In the genomic region with DNA sequence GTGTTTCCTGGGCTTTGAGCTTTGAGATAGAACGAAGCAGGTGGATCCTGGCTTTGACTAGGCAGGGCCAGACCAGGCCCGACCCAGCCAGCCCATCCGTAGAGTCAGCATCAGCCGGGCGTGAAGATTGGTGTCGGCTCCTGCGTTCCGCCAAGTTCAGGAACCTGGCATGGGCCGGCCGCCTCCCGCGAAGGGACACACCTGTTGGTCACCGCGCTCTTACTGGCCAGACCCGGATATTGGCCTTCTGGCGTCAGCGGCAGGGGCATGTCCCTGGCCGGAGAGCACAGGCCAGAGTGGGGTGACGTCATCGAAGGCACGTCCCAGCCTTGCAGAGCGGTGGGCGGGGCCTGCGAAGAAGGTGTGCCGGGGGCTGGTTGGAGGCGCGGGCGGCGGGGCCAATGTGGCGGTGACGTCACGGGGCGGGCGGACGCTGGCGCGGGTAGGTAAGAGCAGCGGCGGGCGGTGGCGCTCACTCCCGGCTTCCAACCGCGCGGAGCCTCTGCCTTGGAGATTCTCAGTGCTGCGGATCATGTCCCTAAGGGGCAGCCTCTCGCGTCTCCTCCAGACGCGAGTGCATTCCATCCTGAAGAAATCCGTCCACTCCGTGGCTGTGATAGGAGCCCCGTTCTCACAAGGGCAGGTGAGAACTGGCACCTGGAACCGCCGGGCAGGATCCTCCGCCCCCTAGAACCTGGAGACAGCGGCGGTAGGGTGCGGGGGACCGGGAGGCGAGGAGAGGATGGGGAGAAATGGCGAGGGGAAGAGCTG, we compare ENCODE assay signal across 8 cellular contexts. TPM values are rescaled to one million over a fixed set of nuclear protein-coding genes. Genes with fewer than 3 reads are reported as not detected.
DNase-seq lines count a peak whose midpoint lies in the region; TF ChIP-seq lines count a peak whose summit lies in the region.

A gene (plus strand): TSS at position 475 of the 771 bp plus-strand sequence. CDS start 58 bp downstream, at position 533.

- H3K27ac Mint-ChIP-seq in H9, result peak within 1 kb of the TSS; percentile 80 to 98 (median 90); a peak in 5 of 7 replicates
- peak within 1 kb of the TSS; percentile 86 for H3K27ac Mint-ChIP-seq in neural crest cell (ENCODE audit: unreplicated experiment)

- no peaks in the 10 kb centered on the region for H4K20me1 ChIP-seq in H9 (ENCODE audit: control insufficient read depth, insufficient read depth, insufficient read length)

- H3K9me3 Mint-ChIP-seq in H9 (no peaks in the 10 kb centered on the region; a peak in 2 of 5 replicates), neural crest cell (peaks cover 2% of the 10 kb centered on the region)

- H3K4me1 Mint-ChIP-seq in H9 (peaks cover 23 to 30% of the 10 kb centered on the region in 2 experiments), neural crest cell (peaks cover 39% of the 10 kb centered on the region)

- H3K9ac ChIP-seq in H9 (ENCODE audit: extremely low read depth, insufficient read length, low read length) (peak within 1 kb of the TSS; percentile 71), stomach smooth muscle (ENCODE audit: low read length in 2 of 2) (peak within 1 kb of the TSS; percentile 59 to 78)

- DNase-seq in ELR (ENCODE audit: low read depth) (peak; percentile 97), H9 (peak; percentile 100), M059J (ENCODE audit: low read depth) (peak; percentile 95), SHP77 (lab: John Stamatoyannopoulos, UW) (peak; percentile 95 to 99), activated gamma-delta T cell treated with Interleukin-2 at 50 U/mL for 16 hours (peak; percentile 96), foreskin fibroblast (peak; percentile 90 to 96), neural crest cell (ENCODE audit: low read depth, low spot score) (peak; percentile 93)

- no peak within 1 kb of the TSS for H2BK15ac ChIP-seq in H9 (ENCODE audit: low read depth, low read length)

- H4K91ac ChIP-seq in H9 (ENCODE audit: insufficient read length, low read depth, low read length), result no peak within 1 kb of the TSS

- H3K18ac ChIP-seq in H9 (ENCODE audit: insufficient read length, low read depth, low read length), result peak within 1 kb of the TSS; percentile 24

- TF ChIP-seq CTCF in H9 (conservative IDR thresholded peaks at IDR 0.05), result peak; percentile 19; the same call in 1 of the 3 replicates
- TF ChIP-seq CTCF in foreskin fibroblast (IDR thresholded peaks at IDR 0.05; ENCODE audit: low read depth, low read length), result no peak
- peak; percentile 27 for TF ChIP-seq CTCF in neural crest cell (conservative IDR thresholded peaks at IDR 0.05)

- no peak within 1 kb of the TSS for H2BK120ac ChIP-seq in H9 (ENCODE audit: low read depth, low read length, poor library complexity, severe bottlenecking)

- H4K8ac ChIP-seq in H9 (replicated peaks; ENCODE audit: insufficient read length, low read depth, low read length), result no peak within 1 kb of the TSS

- no peak within 1 kb of the TSS for H3K56ac ChIP-seq in H9 (ENCODE audit: insufficient read length, low read depth, low read length)

- H3K9me3 ChIP-seq in H9 (ENCODE audit: control insufficient read depth, low read depth, low read length) (no peaks in the 10 kb centered on the region), stomach smooth muscle (ENCODE audit: control insufficient read depth in 2 of 2, low read length in 2 of 2) (no peaks in the 10 kb centered on the region)

- peak within 1 kb of the TSS; percentile 0 for H2BK12ac ChIP-seq in H9 (ENCODE audit: insufficient read length, low read depth, low read length)

- peak within 1 kb of the TSS; percentile 80; the same call in 1 of the 2 replicates for H3K14ac ChIP-seq in H9 (ENCODE audit: insufficient read depth, low read length)

- H3K36me3 ChIP-seq in stomach smooth muscle (ENCODE audit: control insufficient read depth in 2 of 2, insufficient read depth in 2 of 2, low read length in 2 of 2), result no peaks in the 10 kb centered on the region

- H3K4me3 ChIP-seq in foreskin fibroblast (ENCODE audit: low read depth in 1 of 2, low read length in 2 of 2), result peak within 1 kb of the TSS; percentile 52 to 69
- peak within 1 kb of the TSS; percentile 45 to 84 for H3K4me3 ChIP-seq in stomach smooth muscle (ENCODE audit: low read length in 2 of 2)

- H3K27ac ChIP-seq in H9 (ENCODE audit: insufficient read length, low read depth, low read length) (no peak within 1 kb of the TSS), stomach smooth muscle (ENCODE audit: low read length) (peak within 1 kb of the TSS; percentile 76)

- H3K79me1 ChIP-seq in H9 (ENCODE audit: insufficient read depth, low read depth, low read length, poor library complexity, severe bottlenecking), result no peaks in the 10 kb centered on the region

- H3K27me3 ChIP-seq in H9 (ENCODE audit: insufficient read depth, low read length), result no peaks in the 10 kb centered on the region; the same call in 1 of the 2 replicates
- H3K27me3 ChIP-seq in stomach smooth muscle (ENCODE audit: control insufficient read depth in 1 of 2, insufficient read depth in 2 of 2, low read length in 2 of 2), result no peaks in the 10 kb centered on the region

- H3K27me3 Mint-ChIP-seq in H9 (ENCODE audit: low read depth) (peaks cover 44% of the 10 kb centered on the region), neural crest cell (ENCODE audit: low read depth) (peaks cover 9% of the 10 kb centered on the region)

- H3K36me3 Mint-ChIP-seq in H9 (ENCODE audit: insufficient read depth in 1 of 3, low read depth in 3 of 3), result peaks cover 15 to 19% (median 18%) of the 10 kb centered on the region in 3 experiments
- peaks cover 5% of the 10 kb centered on the region for H3K36me3 Mint-ChIP-seq in neural crest cell (ENCODE audit: low read depth)

- peak within 1 kb of the TSS; percentile 61 for H3K4me2 ChIP-seq in H9 (ENCODE audit: insufficient read depth, insufficient read length, low read length)

- no CpG with 5 or more reads among the region's 62 CpGs for WGBS in H9 (ENCODE audit: extremely low coverage, insufficient read length, low lambda C conversion rate)

- H3K23ac ChIP-seq in H9 (ENCODE audit: insufficient read length, low read depth, low read length), result no peak within 1 kb of the TSS

- no peaks in the 10 kb centered on the region for H3K79me2 ChIP-seq in H9 (ENCODE audit: insufficient read depth, low read length)

- no peak within 1 kb of the TSS for H2AFZ ChIP-seq in H9 (ENCODE audit: low read length)

- H3K4me1 ChIP-seq in H9 (ENCODE audit: insufficient read depth, low read length), result no peaks in the 10 kb centered on the region; the same call in 1 of the 2 replicates
- peaks cover 20% of the 10 kb centered on the region for H3K4me1 ChIP-seq in stomach smooth muscle (ENCODE audit: control insufficient read depth, insufficient read depth, low read length)

- no peak within 1 kb of the TSS for H3T11ph ChIP-seq in H9 (ENCODE audit: low read length)

- H2BK20ac ChIP-seq in H9 (ENCODE audit: low read depth, low read length, poor library complexity, severe bottlenecking), result no peak within 1 kb of the TSS

- H3K4me3 Mint-ChIP-seq in H9 (peak within 1 kb of the TSS; percentile 92 to 94), neural crest cell (peak within 1 kb of the TSS; percentile 94)

- no peak within 1 kb of the TSS for H3K4ac ChIP-seq in H9 (ENCODE audit: low read depth, low read length)

- no peak within 1 kb of the TSS for H2BK5ac ChIP-seq in H9 (ENCODE audit: insufficient read length, low read length)

- H2AK5ac ChIP-seq in H9 (ENCODE audit: insufficient read length, low read length), result no peak within 1 kb of the TSS

- H3K23me2 ChIP-seq in H9 (ENCODE audit: insufficient read length, low read depth, low read length, poor library complexity, severe bottlenecking), result peaks cover 5% of the 10 kb centered on the region

- H4K5ac ChIP-seq in H9 (ENCODE audit: insufficient read length, low read depth, low read length), result no peak within 1 kb of the TSS

RNA-seq across cellular contexts. Expression of the gene that starts here (rescaled TPM):
- total RNA-seq in H9 (2021) (35.2 and 35.5 TPM in 2 replicates), neural crest cell (19.1 and 22.2 TPM in 2 replicates)
- total RNA-seq in M059J (2014; rRNA removed; shearing (Covaris generic)), result 22.6 and 26.4 TPM in 2 replicates
